In the genomic region with DNA sequence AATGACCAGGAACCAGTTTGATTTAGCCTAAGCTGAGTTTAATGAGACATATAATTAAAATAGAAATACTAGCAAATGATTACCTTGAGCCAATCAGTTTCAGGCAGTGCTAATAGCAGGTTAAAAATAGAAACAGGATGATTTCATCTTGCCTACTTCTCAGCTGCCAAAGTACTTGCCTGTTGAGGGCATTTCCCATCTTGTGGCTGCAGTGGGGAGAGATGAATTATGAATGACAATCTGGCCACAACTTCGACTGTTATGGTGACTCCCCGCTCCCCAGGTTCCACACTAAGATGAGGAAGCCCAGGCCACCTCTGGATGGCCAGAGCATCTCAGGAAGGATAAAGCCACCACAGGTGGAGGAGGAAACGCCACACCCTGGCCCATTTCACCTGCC, we compare ENCODE assay signal across 1 cellular context.
TF ChIP-seq lines count a peak whose summit lies in the region.

No MANE protein-coding gene starts in this region.

TF ChIP-seq in K562, 482 proteins besides CTCF, POLR2A, EP300 and RAD21 (continued from another document):
- TF ChIP-seq JUND (IDR thresholded peaks at IDR 0.05; ENCODE audit: borderline replicate concordance, low read depth, low read length) (no peak), JUND (tag; IDR thresholded peaks at IDR 0.05; ENCODE audit: borderline replicate concordance, low read depth, low read length) (peak; percentile 11; the same call in 1 of the 3 replicates), MEIS2 (IDR thresholded peaks at IDR 0.05; ENCODE audit: partially characterized antibody) (peak; percentile 2), ZNF586 (CRISPR knock-in tag; conservative IDR thresholded peaks at IDR 0.05) (no peak), ZNF583 (CRISPR knock-in tag; IDR thresholded peaks at IDR 0.05) (no peak), MEF2D (tag; conservative IDR thresholded peaks at IDR 0.05; ENCODE audit: low read depth) (0 out of 2 replicates have a peak, but pooled peaks have one; percentile 23), SNRNP70 (optimal IDR thresholded peaks at IDR 0.05; ENCODE audit: low read depth, low read length) (no peak), L3MBTL2 (IDR thresholded peaks at IDR 0.05) (no peak), ZNF24 (IDR thresholded peaks at IDR 0.05) (no peak)
